In the genomic region with DNA sequence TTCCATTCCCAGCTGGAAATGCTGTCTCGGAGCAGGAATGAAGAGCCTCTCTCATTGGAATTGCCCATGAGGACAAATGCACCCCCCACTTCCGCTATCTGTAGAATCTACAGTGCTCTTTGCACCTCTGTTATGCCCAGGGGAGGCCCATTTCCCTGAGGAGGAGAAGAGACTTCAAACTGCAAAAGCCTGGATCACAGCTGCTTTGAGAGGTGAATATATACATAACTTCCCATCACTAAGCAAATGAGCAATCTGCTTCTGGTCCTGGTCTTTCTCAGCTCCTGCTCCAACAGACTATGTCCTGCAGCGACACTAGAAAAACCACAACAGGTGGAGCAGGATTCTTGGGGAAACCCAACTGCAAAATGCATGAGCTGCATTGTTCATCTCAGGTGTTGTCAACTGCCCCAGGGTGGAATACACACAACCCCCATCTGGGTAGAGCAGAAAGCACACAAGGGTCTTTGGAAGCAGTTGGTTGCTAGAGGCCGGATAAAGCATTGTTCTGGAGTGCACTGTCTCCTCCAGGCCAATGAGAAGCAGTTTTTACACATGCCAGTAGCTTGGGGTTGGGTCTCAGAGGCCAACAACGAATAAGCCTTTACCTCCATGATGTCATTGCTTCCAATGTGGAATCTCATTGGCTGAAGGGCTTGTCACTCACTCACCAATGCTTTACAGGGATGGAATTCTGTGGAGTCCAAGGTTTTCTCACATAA, we compare ENCODE assay signal across 9 cellular contexts.
DNase-seq lines count a peak whose midpoint lies in the region; ATAC-seq, FAIRE-seq and TF ChIP-seq lines count a peak whose summit lies in the region.
"Had no signal": no experiment of that assay in that cellular context is flagged by ENCODE, and none has a peak within 500 bp of the region (broad histone marks: within the 10 kb centered on the region; RNA-seq: fewer than 3 reads in every experiment).

No MANE protein-coding gene starts in this region.

- WGBS in K562 (ENCODE audit: insufficient coverage, low coverage, missing lambda C conversion rate), result 6% methylated on average over 5 of the region's 5 CpGs
- WGBS in mesendoderm (ENCODE audit: extremely low coverage, insufficient coverage, low lambda C conversion rate), result no CpG with 5 or more reads among the region's 5 CpGs

- CTCF ChIA-PET in K562 (lab: Yijun Ruan, JAX; ENCODE audit: low intra/inter-chr PET ratio), result no interaction called here

- no peaks in the 10 kb centered on the region for H3K79me2 ChIP-seq in Karpas-422 (ENCODE audit: low read length)
- no peaks in the 10 kb centered on the region for H3K79me2 ChIP-seq in K562 (ENCODE audit: control insufficient read depth, insufficient read depth, low read length)
- no peaks in the 10 kb centered on the region for H3K79me2 ChIP-seq in mesendoderm (ENCODE audit: control insufficient read depth, insufficient read depth, low read length)

- BruUV-seq in K562 (replicated peaks; lab: Mats Ljungman, UMichigan), result no TSS peak

- in situ Hi-C loops in K562 (cut with MboI), result no loop called here

- intact Hi-C loops in K562 (cut with micrococcal nuclease), result no loop called here

- no peak overlapping the region for H4K5ac ChIP-seq in mesendoderm (ENCODE audit: low read length)

- no peak overlapping the region for H3K56ac ChIP-seq in mesendoderm (ENCODE audit: low read length)

- H3K4me1 ChIP-seq in Karpas-422 (ENCODE audit: low read length) (peaks cover 5% of the 10 kb centered on the region; the same call in 1 of the 2 replicates), K562 (replicated peaks in 1 of 2; ENCODE audit: control insufficient read depth in 2 of 2, insufficient read depth in 2 of 2, low read length in 2 of 2) (peaks cover 9 to 16% of the 10 kb centered on the region in 2 experiments), mesendoderm (ENCODE audit: control insufficient read depth, low read depth, low read length) (peaks cover 8% of the 10 kb centered on the region)

- TF ChIP-seq RAD21 in K562 (CRISPR knock-in tag; conservative IDR thresholded peaks at IDR 0.05 in 1 of 2, IDR thresholded peaks at IDR 0.05 in 1 of 2), result no peak

- H2BK5ac ChIP-seq in mesendoderm (ENCODE audit: low read length), result no peak overlapping the region

- ATAC-seq in K562 (peak; percentile 66), GM18511 (IDR thresholded peaks at IDR 0.05; ENCODE audit: unreplicated experiment) (no peak), GM21528 (IDR thresholded peaks at IDR 0.05; ENCODE audit: low FRiP score, unreplicated experiment) (no peak), HG02840 (IDR thresholded peaks at IDR 0.05; ENCODE audit: low FRiP score, unreplicated experiment) (no peak)
- ATAC-seq: activated CD8-positive, alpha-beta T cell treated with anti-CD3 and anti-CD28 coated beads, Interleukin-2, amount 10 ng/mL, durations not matched to agents 7 days and 5 days had no signal

- POLR2A ChIA-PET in K562 (lab: Yijun Ruan, JAX), result interaction anchor here (0.6 to 1.3 kb wide), 3 partner anchors 17 to 463 kb away, joined by 3 to 4 read pairs (median 3); no protein-coding TSS in a partner anchor

- no peak overlapping the region for H3K23ac ChIP-seq in mesendoderm (ENCODE audit: low read length)

- FAIRE-seq in K562 (lab: Jason Lieb, UNC), result no peak

- no peaks in the 10 kb centered on the region for H3K9me1 ChIP-seq in K562 (ENCODE audit: control insufficient read depth, insufficient read depth, low read length)

- peak overlapping the region; percentile 52 for H3K18ac ChIP-seq in mesendoderm (ENCODE audit: low read length)

- DNase-seq in DMS79 (lab: John Stamatoyannopoulos, UW) (peak; percentile 36), Karpas-422 (peak; percentile 73), K562 (ENCODE audit: extremely low read depth in 1 of 4, low spot score in 3 of 4) (peak; percentile 52 to 80 (median 76)), mesendoderm (peak; percentile 100), occipital lobe (lab: John Stamatoyannopoulos, UW) (no peak)
- DNase-seq: activated CD8-positive, alpha-beta T cell treated with anti-CD3 and anti-CD28 coated beads, Interleukin-2, amount 10 ng/mL, durations not matched to agents 7 days and 5 days had no signal

- TF ChIP-seq CTCF in K562 (IDR thresholded peaks at IDR 0.05 in 2 of 3, conservative IDR thresholded peaks at IDR 0.05 in 1 of 3; ENCODE audit: insufficient read depth in 2 of 3, low read depth in 1 of 3, low read length in 3 of 3), result no peak

- H3K36me3 ChIP-seq in Karpas-422 (ENCODE audit: insufficient read depth, low read length) (no peaks in the 10 kb centered on the region), K562 (ENCODE audit: control insufficient read depth, insufficient read depth, low read length) (no peaks in the 10 kb centered on the region), mesendoderm (ENCODE audit: control insufficient read depth, insufficient read depth, low read length) (no peaks in the 10 kb centered on the region)

- H2AK5ac ChIP-seq in mesendoderm (ENCODE audit: low read length), result no peak overlapping the region

- no peaks in the 10 kb centered on the region for H4K20me1 ChIP-seq in Karpas-422 (ENCODE audit: insufficient read depth, low read depth, low read length)
- no peaks in the 10 kb centered on the region for H4K20me1 ChIP-seq in K562 (replicated peaks; ENCODE audit: control insufficient read depth, insufficient read depth, low read length)

- no peak overlapping the region for H3K4ac ChIP-seq in mesendoderm (ENCODE audit: low read depth, low read length)

- no peaks in the 10 kb centered on the region for H3K9me3 ChIP-seq in Karpas-422 (ENCODE audit: low read length)
- H3K9me3 ChIP-seq in K562 (replicated peaks; ENCODE audit: control insufficient read depth, insufficient read depth, low read depth, low read length), result no peaks in the 10 kb centered on the region

- H3K27me3 ChIP-seq in Karpas-422 (ENCODE audit: low read length), result no peaks in the 10 kb centered on the region
- peaks cover 0 to 30% of the 10 kb centered on the region in 2 experiments; a peak in 4 of 5 replicates for H3K27me3 ChIP-seq in K562 (ENCODE audit: control insufficient read depth in 2 of 2, insufficient read depth in 2 of 2, low read length in 2 of 2)
- H3K27me3 ChIP-seq in mesendoderm (ENCODE audit: insufficient read depth, low read length, poor library complexity), result no peaks in the 10 kb centered on the region

- no peak overlapping the region for H3K9ac ChIP-seq in Karpas-422 (ENCODE audit: low read length)
- no peak overlapping the region for H3K9ac ChIP-seq in K562 (ENCODE audit: insufficient read depth in 1 of 2, low read depth in 2 of 2, low read length in 2 of 2)
- H3K9ac ChIP-seq in mesendoderm (ENCODE audit: low read length), result no peak overlapping the region

- no peak overlapping the region for H4K8ac ChIP-seq in mesendoderm (ENCODE audit: low read depth, low read length)

- no peak overlapping the region for H3K4me2 ChIP-seq in Karpas-422 (ENCODE audit: low read depth, low read length, poor library complexity, severe bottlenecking)
- H3K4me2 ChIP-seq in K562 (ENCODE audit: insufficient read depth, low read length), result no peak overlapping the region
- H3K4me2 ChIP-seq in mesendoderm (ENCODE audit: low read length), result no peak overlapping the region

- no peaks in the 10 kb centered on the region for H3K79me1 ChIP-seq in mesendoderm (ENCODE audit: low read length)

- H3K4me3 ChIP-seq in Karpas-422 (ENCODE audit: low read length) (no peak overlapping the region), K562 (no peak overlapping the region), mesendoderm (ENCODE audit: low read length) (no peak overlapping the region)

- no peak overlapping the region for H3K27ac ChIP-seq in Karpas-422 (ENCODE audit: low read length)
- no peak overlapping the region for H3K27ac ChIP-seq in K562 (ENCODE audit: extremely low read depth, low read depth, low read length)
- H3K27ac ChIP-seq in mesendoderm (ENCODE audit: low read depth, low read length), result peak overlapping the region; percentile 39

- H2BK15ac ChIP-seq in mesendoderm (replicated peaks; ENCODE audit: low read depth), result no peak overlapping the region

- no peak for TF ChIP-seq POLR2A in K562 (conservative IDR thresholded peaks at IDR 0.05)

- H2AFZ ChIP-seq in Karpas-422 (ENCODE audit: low read length) (no peak overlapping the region), K562 (ENCODE audit: low read depth, low read length) (no peak overlapping the region)

- no peak for TF ChIP-seq EP300 in K562 (IDR thresholded peaks at IDR 0.05; ENCODE audit: low read length)

- H3K9me2 ChIP-seq in Karpas-422 (replicated peaks; ENCODE audit: insufficient read depth, low read length), result no peaks in the 10 kb centered on the region

- H2BK120ac ChIP-seq in mesendoderm (ENCODE audit: low read depth, low read length), result no peak overlapping the region

TF ChIP-seq in K562, 482 proteins besides CTCF, POLR2A, EP300 and RAD21 (continues in another document):
- TF ChIP-seq NR3C1 (CRISPR knock-in tag; IDR thresholded peaks at IDR 0.05) (no peak), RBM25 (IDR thresholded peaks at IDR 0.05; ENCODE audit: low read depth, low read length, severe bottlenecking) (peak; percentile 73), FOS (IDR thresholded peaks at IDR 0.05; ENCODE audit: extremely low read depth, insufficient read length) (peak; percentile 63), NFYB (IDR thresholded peaks at IDR 0.05; ENCODE audit: extremely low read depth, insufficient read length) (peak; percentile 71), ASH1L (IDR thresholded peaks at IDR 0.05; ENCODE audit: borderline replicate concordance, low read depth, partially characterized antibody) (peak; percentile 60), STAG1 (CRISPR knock-in tag; IDR thresholded peaks at IDR 0.05; ENCODE audit: borderline replicate concordance) (no peak)
- TF ChIP-seq, protein P1, sequence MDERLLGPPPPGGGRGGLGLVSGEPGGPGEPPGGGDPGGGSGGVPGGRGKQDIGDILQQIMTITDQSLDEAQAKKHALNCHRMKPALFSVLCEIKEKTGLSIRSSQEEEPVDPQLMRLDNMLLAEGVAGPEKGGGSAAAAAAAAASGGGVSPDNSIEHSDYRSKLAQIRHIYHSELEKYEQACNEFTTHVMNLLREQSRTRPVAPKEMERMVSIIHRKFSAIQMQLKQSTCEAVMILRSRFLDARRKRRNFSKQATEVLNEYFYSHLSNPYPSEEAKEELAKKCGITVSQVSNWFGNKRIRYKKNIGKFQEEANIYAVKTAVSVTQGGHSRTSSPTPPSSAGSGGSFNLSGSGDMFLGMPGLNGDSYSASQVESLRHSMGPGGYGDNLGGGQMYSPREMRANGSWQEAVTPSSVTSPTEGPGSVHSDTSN (CRISPR knock-in tag; IDR thresholded peaks at IDR 0.05; ENCODE audit: low read depth), result peak; percentile 52; the same call in 1 of the 2 replicates
- TF ChIP-seq, protein P1 (tag; conservative IDR thresholded peaks at IDR 0.05; ENCODE audit: low read depth), result peak; percentile 90
